In genomic region chr1:200967693-200968468, GRCh38 we compare ENCODE assay signal across 23 cellular contexts. TPM values are rescaled to one million over a fixed set of nuclear protein-coding genes. Genes with fewer than 3 reads are reported as not detected.
DNase-seq lines count a peak whose midpoint lies in the region; ATAC-seq and TF ChIP-seq lines count a peak whose summit lies in the region.
"Had no signal": no experiment of that assay in that cellular context is flagged by ENCODE, and none has a peak within 500 bp of the region (broad histone marks: within the 10 kb centered on the region; RNA-seq: fewer than 3 reads in every experiment).

No MANE protein-coding gene starts in this region.

- POLR2A ChIA-PET in CD4-positive, alpha-beta T cell (lab: Charles Lee): no interaction called here

- TF ChIP-seq CTCF in CD4-positive, alpha-beta T cell (IDR thresholded peaks at IDR 0.05): no peak
- TF ChIP-seq CTCF in glutamatergic neuron (IDR thresholded peaks at IDR 0.05; ENCODE audit: partially characterized antibody, unreplicated experiment): no peak

- no peak for ATAC-seq in CD4-positive, alpha-beta T cell (ENCODE audit: poor library complexity)
- ATAC-seq in T-helper 17 cell (no peak), HG02610 (IDR thresholded peaks at IDR 0.05; ENCODE audit: unreplicated experiment) (no peak)
- ATAC-seq: GM12878, HCT116 had no signal

- no peaks in the 10 kb centered on the region for H3K27me3 Mint-ChIP-seq in CD4-positive, alpha-beta T cell
- H3K27me3 Mint-ChIP-seq in T-helper 17 cell: no peaks in the 10 kb centered on the region
- peaks cover 8% of the 10 kb centered on the region for H3K27me3 Mint-ChIP-seq in glutamatergic neuron (ENCODE audit: unreplicated experiment)
- H3K27me3 Mint-ChIP-seq: CD4-positive, alpha-beta memory T cell had no signal

- no peaks in the 10 kb centered on the region for H3K27me3 ChIP-seq in CD4-positive, alpha-beta T cell (ENCODE audit: control insufficient read depth, insufficient read depth, low read length)

- intact Hi-C loops in CD4-positive, alpha-beta T cell (cut with DNase I, micrococcal nuclease): no loop called here

- peaks cover 50% of the 10 kb centered on the region for H3K36me3 Mint-ChIP-seq in CD4-positive, alpha-beta T cell (ENCODE audit: low read depth)
- H3K36me3 Mint-ChIP-seq in T-helper 17 cell (ENCODE audit: low read depth) (no peaks in the 10 kb centered on the region), glutamatergic neuron (ENCODE audit: unreplicated experiment) (peaks cover 5% of the 10 kb centered on the region)

- H3K4me1 Mint-ChIP-seq in CD4-positive, alpha-beta T cell (ENCODE audit: low read depth): no peaks in the 10 kb centered on the region
- H3K4me1 Mint-ChIP-seq in T-helper 17 cell (peaks cover 23% of the 10 kb centered on the region), glutamatergic neuron (ENCODE audit: low read depth, unreplicated experiment) (peaks cover 2% of the 10 kb centered on the region)

- no peaks in the 10 kb centered on the region for H3K9me3 ChIP-seq in CD4-positive, alpha-beta T cell (ENCODE audit: control insufficient read depth, low read length)
- H3K9me3 ChIP-seq in T-helper 17 cell (ENCODE audit: control insufficient read depth, low read length, poor library complexity, severe bottlenecking): no peaks in the 10 kb centered on the region

- peak; percentile 30 for DNase-seq in A172 (ENCODE audit: low spot score)
- no peak for DNase-seq in CD4-positive, alpha-beta T cell
- no peak for DNase-seq in T-helper 17 cell
- DNase-seq in myocyte (ENCODE audit: low read depth): peak; percentile 13
- no peak for DNase-seq in NCI-H1436 treated with DMSO at 0.1 percent for 48 hours (lab: John Stamatoyannopoulos, UW)
- DNase-seq in T1000 (lab: John Stamatoyannopoulos, UW): no peak
- DNase-seq in glutamatergic neuron: no peak
- DNase-seq: CD4-positive, alpha-beta memory T cell; DND-41; GOT3; Kasumi-1; NCI-H1417 treated with DMSO at 0.1 percent for 48 hours; NCI-H2029; NCI-H2227 treated with DMSO at 0.1 percent for 48 hours; NCI-H510A treated with DMSO at 0.1 percent for 48 hours; NCI-H748 treated with DMSO at 0.1 percent for 48 hours; PC-9; RPMI8226; SHP77 had no signal

- no peaks in the 10 kb centered on the region for H3K9me3 Mint-ChIP-seq in CD4-positive, alpha-beta T cell
- peaks cover 2% of the 10 kb centered on the region for H3K9me3 Mint-ChIP-seq in glutamatergic neuron (ENCODE audit: unreplicated experiment)
- H3K9me3 Mint-ChIP-seq: CD4-positive, alpha-beta memory T cell had no signal

- H3K27ac ChIP-seq in CD4-positive, alpha-beta T cell (ENCODE audit: low read depth, low read length): no peak overlapping the region
- H3K27ac ChIP-seq: PC-9, SK-N-MC had no signal

- peak overlapping the region; percentile 14 for H3K27ac Mint-ChIP-seq in CD4-positive, alpha-beta T cell
- peak overlapping the region; percentile 53 for H3K27ac Mint-ChIP-seq in T-helper 17 cell
- H3K27ac Mint-ChIP-seq in glutamatergic neuron (ENCODE audit: unreplicated experiment): no peak overlapping the region

- H3K4me3 Mint-ChIP-seq in CD4-positive, alpha-beta T cell: no peak overlapping the region
- H3K4me3 Mint-ChIP-seq in T-helper 17 cell: no peak overlapping the region
- H3K4me3 Mint-ChIP-seq in glutamatergic neuron (ENCODE audit: unreplicated experiment): no peak overlapping the region
- H3K4me3 Mint-ChIP-seq: CD4-positive, alpha-beta memory T cell had no signal

- CTCF ChIA-PET in CD4-positive, alpha-beta T cell (lab: Charles Lee): no interaction called here

RNA-seq across cellular contexts. Expression of gene KIF21B, which starts 55.6 kb away (rescaled TPM):
- 1.2 and 2.0 TPM in 2 replicates for total RNA-seq in A172 (2014; rRNA removed; shearing (Covaris generic))
- total RNA-seq in CD4-positive, alpha-beta T cell: 10 to 100 TPM; 64.5 to 65.4 TPM
- 10 to 100 TPM; 78.4 to 87.7 TPM for total RNA-seq in T-helper 17 cell
- 0.03 and 0.31 TPM in 2 replicates for total RNA-seq in myocyte
- 0.13 TPM for polyA plus RNA-seq in myocyte (2012)
- total RNA-seq in glutamatergic neuron (ENCODE audit: unreplicated experiment): 51.1 TPM

Comparison
In these comparisons a context has a peak if more than half of its experiments do, and no peak if none do; other contexts are left out.
1. DNase-seq: peak in A172 (single experiment) and myocyte (single experiment); none in CD4-positive, alpha-beta T cell (0 of 10), T-helper 17 cell (0 of 3), NCI-H1436 treated with DMSO at 0.1 percent for 48 hours (single experiment), T1000 (single experiment) and glutamatergic neuron (single experiment).
2. RNA of gene KIF21B, which starts 55.6 kb away (total RNA-seq): 78.4 to 87.7 TPM in T-helper 17 cell, 64.5 to 65.4 TPM in CD4-positive, alpha-beta T cell and 51.1 TPM in glutamatergic neuron (single experiment); 1.2 to 2.0 TPM in A172 and 0.03 to 0.31 TPM in myocyte; every median in the first group is over 10 times any median in the second.